In the genomic region with DNA sequence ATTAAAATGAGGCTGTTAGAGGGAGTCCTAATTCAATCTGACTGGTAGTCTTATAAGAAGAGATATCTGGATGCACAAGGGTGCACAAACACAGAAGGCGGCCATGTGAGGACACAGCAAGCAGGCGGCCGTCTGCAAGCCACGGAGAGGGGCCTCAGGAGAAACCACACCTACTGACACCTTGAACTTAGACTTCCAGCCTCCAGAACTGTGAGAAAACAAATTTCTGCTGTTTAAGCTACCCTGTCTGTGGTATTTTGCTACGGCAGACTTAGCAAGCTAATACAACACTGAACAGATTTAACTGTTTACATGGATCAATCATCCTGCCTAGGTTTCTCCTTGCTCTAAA, we compare ENCODE assay signal across 27 cellular contexts.
A peak's percentile ranks its signal among the peaks of the same experiment; 100 is the strongest.
DNase-seq lines count a peak whose midpoint lies in the region; ATAC-seq and TF ChIP-seq lines count a peak whose summit lies in the region.
"Had no signal": no experiment of that assay in that cellular context is flagged by ENCODE, and none has a peak within 500 bp of the region (broad histone marks: within the 10 kb centered on the region; RNA-seq: fewer than 3 reads in every experiment).

No MANE protein-coding gene starts in this region.

- peaks cover 52% of the 10 kb centered on the region for H3K4me1 Mint-ChIP-seq in stimulated activated naive CD8-positive, alpha-beta T cell treated with anti-CD3 and anti-CD28 coated beads, Interleukin-15, amount 100 ng/mL, for 72 hours
- H3K4me1 Mint-ChIP-seq in activated T-helper 17 cell treated with anti-CD3 and anti-CD28 coated beads, Interleukin-2, amount 50 U/mL, for 72 hours: peaks cover 32% of the 10 kb centered on the region
- H3K4me1 Mint-ChIP-seq in mesothelial cell of epicardium: peaks cover 43% of the 10 kb centered on the region
- H3K4me1 Mint-ChIP-seq: naive B cell; stimulated activated naive B cell treated with anti-CD40 and anti-IgM and Interleukin-4, amounts not matched to agents 10 μg/mL and 1 μg/mL and 100 μg/mL, for 72 hours had no signal

- peak overlapping the region; percentile 74 to 82 for H3K27ac ChIP-seq in uterus
- H3K27ac ChIP-seq: cardiac muscle cell, thyroid gland had no signal

- H3K27me3 ChIP-seq in uterus: no peaks in the 10 kb centered on the region
- H3K27me3 ChIP-seq: MG63, thyroid gland had no signal

- no peak for ATAC-seq in stimulated activated naive CD8-positive, alpha-beta T cell treated with anti-CD3 and anti-CD28 coated beads, Interleukin-15, amount 100 ng/mL, for 72 hours
- no peak for ATAC-seq in stimulated activated naive CD8-positive, alpha-beta T cell treated with anti-CD3 and anti-CD28 coated beads, Interleukin-15, Interleukin-2, amounts not matched to agents 100 U/mL and 50 U/mL, for 24 hours
- no peak for ATAC-seq in activated T-helper 17 cell treated with anti-CD3 and anti-CD28 coated beads, Interleukin-2, amount 50 U/mL, for 72 hours (replicated peaks)
- no peak for ATAC-seq in GM18861 (IDR thresholded peaks at IDR 0.05; ENCODE audit: unreplicated experiment)
- ATAC-seq: activated T-cell treated with anti-CD3 and anti-CD28 coated beads, Interleukin-2, amount 50 U/mL, for 4 hours; K562; left colon; PC-3; stimulated activated naive B cell treated with anti-CD40 and anti-IgM and Interleukin-4, amounts not matched to agents 10 μg/mL and 1 μg/mL and 100 μg/mL, for 72 hours had no signal

- DNase-seq in stimulated activated naive CD8-positive, alpha-beta T cell treated with anti-CD3 and anti-CD28 coated beads, Interleukin-15, amount 100 ng/mL, for 72 hours: no peak
- no peak for DNase-seq in stimulated activated naive CD8-positive, alpha-beta T cell treated with anti-CD3 and anti-CD28 coated beads, Interleukin-15, Interleukin-2, amounts not matched to agents 100 U/mL and 50 U/mL, for 24 hours
- no peak for DNase-seq in mesothelial cell of epicardium (ENCODE audit: low spot score in 2 of 2, unreplicated experiment in 2 of 2)
- DNase-seq in uterus: no peak
- DNase-seq in activated CD4-positive, alpha-beta T cell treated with anti-CD3 and anti-CD28 coated beads, Interleukin-2, amount 50 U/mL, for 48 hours: no peak
- DNase-seq in ureter (ENCODE audit: low spot score): no peak
- DNase-seq: activated CD4-positive, alpha-beta T cell treated with anti-CD3 and anti-CD28 coated beads for 4 hours; activated naive CD4-positive, alpha-beta T cell treated with anti-CD3 and anti-CD28 coated beads for 36 hours; activated T-cell treated with anti-CD3 and anti-CD28 coated beads, Interleukin-2, amount 50 U/mL, for 4 hours; anterior cingulate cortex; left colon; MG63; naive B cell; NCI-H1417 treated with DMSO at 0.1 percent for 48 hours; NCI-H2081 treated with DMSO at 0.1 percent for 48 hours; NCI-H446 treated with DMSO at 0.1 percent for 48 hours; nucleus accumbens; PC-3; retina; stimulated activated CD4-positive, alpha-beta T cell treated with anti-CD3 and anti-CD28 coated beads, Interleukin-4, amount 100 ng/mL, for 1 hour; stimulated activated naive B cell treated with anti-CD40 and anti-IgM and Interleukin-4, amounts not matched to agents 10 μg/mL and 1 μg/mL and 100 μg/mL, for 72 hours; thyroid gland had no signal

- H3K4me1 ChIP-seq in uterus: peaks cover 0 to 22% of the 10 kb centered on the region in 2 donors

- no peaks in the 10 kb centered on the region for H3K9me3 ChIP-seq in uterus
- H3K9me3 ChIP-seq: MG63, thyroid gland had no signal

- H3K9me3 Mint-ChIP-seq in stimulated activated naive CD8-positive, alpha-beta T cell treated with anti-CD3 and anti-CD28 coated beads, Interleukin-15, amount 100 ng/mL, for 72 hours: no peaks in the 10 kb centered on the region
- no peaks in the 10 kb centered on the region for H3K9me3 Mint-ChIP-seq in activated T-helper 17 cell treated with anti-CD3 and anti-CD28 coated beads, Interleukin-2, amount 50 U/mL, for 72 hours
- H3K9me3 Mint-ChIP-seq in mesothelial cell of epicardium: no peaks in the 10 kb centered on the region
- H3K9me3 Mint-ChIP-seq: activated T-cell treated with anti-CD3 and anti-CD28 coated beads, Interleukin-2, amount 50 U/mL, for 4 hours had no signal

- H3K4me3 ChIP-seq in uterus: no peak overlapping the region
- H3K4me3 ChIP-seq: cardiac muscle cell, K562, MG63, thyroid gland had no signal

- H3K27me3 Mint-ChIP-seq in stimulated activated naive CD8-positive, alpha-beta T cell treated with anti-CD3 and anti-CD28 coated beads, Interleukin-15, amount 100 ng/mL, for 72 hours: peaks cover 2% of the 10 kb centered on the region
- H3K27me3 Mint-ChIP-seq in activated T-helper 17 cell treated with anti-CD3 and anti-CD28 coated beads, Interleukin-2, amount 50 U/mL, for 72 hours: no peaks in the 10 kb centered on the region
- H3K27me3 Mint-ChIP-seq in mesothelial cell of epicardium (ENCODE audit: low read depth): no peaks in the 10 kb centered on the region

- TF ChIP-seq POLR2A in uterus (IDR thresholded peaks at IDR 0.05): no peak

- intact Hi-C loops in uterus (cut with DNase I; ENCODE audit: low total_unique reads): loop anchor here (10.0 kb wide), 1 partner anchor 78 kb away; the partner anchor contains the start of gene MB21D2

- TF ChIP-seq CTCF in mesothelial cell of epicardium (IDR thresholded peaks at IDR 0.05; ENCODE audit: unreplicated experiment): no peak
- no peak for TF ChIP-seq CTCF in uterus (IDR thresholded peaks at IDR 0.05)

- H3K36me3 Mint-ChIP-seq in activated T-helper 17 cell treated with anti-CD3 and anti-CD28 coated beads, Interleukin-2, amount 50 U/mL, for 72 hours (ENCODE audit: low read depth): peaks cover 17% of the 10 kb centered on the region
- peaks cover 4% of the 10 kb centered on the region for H3K36me3 Mint-ChIP-seq in mesothelial cell of epicardium
- H3K36me3 Mint-ChIP-seq: CD14-positive monocyte; naive B cell; stimulated activated naive B cell treated with anti-CD40 and anti-IgM and Interleukin-4, amounts not matched to agents 10 μg/mL and 1 μg/mL and 100 μg/mL, for 72 hours had no signal

- peak overlapping the region; percentile 22 to 71 for H3K27ac Mint-ChIP-seq in stimulated activated naive CD8-positive, alpha-beta T cell treated with anti-CD3 and anti-CD28 coated beads, Interleukin-15, amount 100 ng/mL, for 72 hours
- H3K27ac Mint-ChIP-seq in activated T-helper 17 cell treated with anti-CD3 and anti-CD28 coated beads, Interleukin-2, amount 50 U/mL, for 72 hours: no peak overlapping the region
- H3K27ac Mint-ChIP-seq in mesothelial cell of epicardium: peak overlapping the region; percentile 83
- H3K27ac Mint-ChIP-seq: CD14-positive monocyte had no signal

- no peak overlapping the region for H3K4me3 Mint-ChIP-seq in stimulated activated naive CD8-positive, alpha-beta T cell treated with anti-CD3 and anti-CD28 coated beads, Interleukin-15, amount 100 ng/mL, for 72 hours
- peak overlapping the region; percentile 30 for H3K4me3 Mint-ChIP-seq in activated T-helper 17 cell treated with anti-CD3 and anti-CD28 coated beads, Interleukin-2, amount 50 U/mL, for 72 hours
- no peak overlapping the region for H3K4me3 Mint-ChIP-seq in mesothelial cell of epicardium
- H3K4me3 Mint-ChIP-seq: activated naive CD4-positive, alpha-beta T cell treated with anti-CD3 and anti-CD28 coated beads for 36 hours; activated T-cell treated with anti-CD3 and anti-CD28 coated beads, Interleukin-2, amount 50 U/mL, for 4 hours; CD14-positive monocyte; stimulated activated naive B cell treated with anti-CD40 and anti-IgM and Interleukin-4, amounts not matched to agents 10 μg/mL and 1 μg/mL and 100 μg/mL, for 72 hours had no signal

- H3K36me3 ChIP-seq in uterus: no peaks in the 10 kb centered on the region
- H3K36me3 ChIP-seq: cardiac muscle cell, MG63, thyroid gland had no signal
